Comparison of ENCODE assay signal across 8 cellular contexts in the genomic region with DNA sequence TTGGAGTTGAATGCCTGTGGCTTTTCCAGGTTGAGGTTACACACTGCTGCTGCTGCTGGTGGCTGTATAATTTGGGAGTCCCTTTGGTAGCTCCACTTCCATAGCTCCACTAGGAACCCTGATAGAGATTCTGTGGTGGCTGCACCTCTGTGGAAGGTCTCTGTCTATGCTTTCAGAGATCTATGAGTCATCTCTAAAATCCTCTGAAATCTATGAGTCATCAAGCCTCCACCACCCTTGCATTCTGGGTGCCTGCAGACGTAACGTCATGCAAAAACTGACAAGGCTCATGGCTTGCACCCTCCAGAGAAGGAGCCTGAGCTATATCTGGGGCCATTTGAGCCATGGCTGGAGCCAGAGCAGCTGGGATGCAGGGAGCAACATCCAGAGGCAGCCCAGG.
DNase-seq lines count a peak whose midpoint lies in the region; ATAC-seq and TF ChIP-seq lines count a peak whose summit lies in the region.

No MANE protein-coding gene starts in this region.

- TF ChIP-seq CTCF in fibroblast of mammary gland (conservative IDR thresholded peaks at IDR 0.05; ENCODE audit: control insufficient read depth, insufficient read depth, low read depth, low read length): no peak
- no peak for TF ChIP-seq CTCF in upper lobe of left lung (IDR thresholded peaks at IDR 0.05)
- TF ChIP-seq CTCF in smooth muscle cell (IDR thresholded peaks at IDR 0.05; ENCODE audit: borderline replicate concordance, insufficient read depth, poor library complexity, severe bottlenecking): no peak
- TF ChIP-seq CTCF in type B pancreatic cell (conservative IDR thresholded peaks at IDR 0.05): no peak

- peaks cover 22% of the 10 kb centered on the region for H3K9me3 Mint-ChIP-seq in type B pancreatic cell

- H3K4me3 ChIP-seq in fibroblast of mammary gland (ENCODE audit: control insufficient read depth, low read depth, low read length): no peak overlapping the region
- H3K4me3 ChIP-seq in upper lobe of left lung: no peak overlapping the region
- no peak overlapping the region for H3K4me3 ChIP-seq in smooth muscle cell

- ATAC-seq in GM21786 (IDR thresholded peaks at IDR 0.05; ENCODE audit: unreplicated experiment) (peak; percentile 70), upper lobe of left lung (ENCODE audit: low FRiP score in 2 of 2) (no peak), left lobe of liver (no peak)

- no peak overlapping the region for H3K9ac ChIP-seq in smooth muscle cell (ENCODE audit: low read depth)

- no peaks in the 10 kb centered on the region for H3K4me1 ChIP-seq in upper lobe of left lung
- H3K4me1 ChIP-seq in smooth muscle cell (ENCODE audit: low read depth): no peaks in the 10 kb centered on the region

- no peak overlapping the region for H2AFZ ChIP-seq in smooth muscle cell (ENCODE audit: low read depth)

- DNase-seq in COLO829 (ENCODE audit: low spot score) (peak; percentile 79), RPMI7951 (ENCODE audit: low read depth) (peak; percentile 87), fibroblast of mammary gland (ENCODE audit: low read depth) (peak; percentile 46), upper lobe of left lung (no peak), left lobe of liver (ENCODE audit: low spot score) (no peak), smooth muscle cell (lab: John Stamatoyannopoulos, UW; ENCODE audit: unreplicated experiment) (no peak), type B pancreatic cell (ENCODE audit: extremely low spot score, unreplicated experiment) (no peak)

- no peak for TF ChIP-seq EP300 in upper lobe of left lung (IDR thresholded peaks at IDR 0.05)

- no peaks in the 10 kb centered on the region for H3K9me3 ChIP-seq in upper lobe of left lung
- H3K9me3 ChIP-seq in smooth muscle cell (replicated peaks; ENCODE audit: low read depth): no peaks in the 10 kb centered on the region

- H3F3A ChIP-seq in smooth muscle cell (ENCODE audit: low read depth): no peaks in the 10 kb centered on the region

- H3K79me2 ChIP-seq in smooth muscle cell (ENCODE audit: low read depth): no peaks in the 10 kb centered on the region

- peaks cover 4% of the 10 kb centered on the region for H3K36me3 Mint-ChIP-seq in type B pancreatic cell

- H3K27me3 Mint-ChIP-seq in type B pancreatic cell: peaks cover 14% of the 10 kb centered on the region

- H3K36me3 ChIP-seq in upper lobe of left lung (no peaks in the 10 kb centered on the region), smooth muscle cell (ENCODE audit: low read depth) (no peaks in the 10 kb centered on the region)

- H3K4me2 ChIP-seq in smooth muscle cell: no peak overlapping the region

- H3K4me3 Mint-ChIP-seq in type B pancreatic cell: no peak overlapping the region

- no peaks in the 10 kb centered on the region for H3K27me3 ChIP-seq in upper lobe of left lung
- H3K27me3 ChIP-seq in smooth muscle cell (ENCODE audit: low read depth): no peaks in the 10 kb centered on the region

- H3K27ac ChIP-seq in upper lobe of left lung (no peak overlapping the region), smooth muscle cell (ENCODE audit: low read depth) (no peak overlapping the region)

- H3K27ac Mint-ChIP-seq in type B pancreatic cell: no peak overlapping the region

- H4K20me1 ChIP-seq in smooth muscle cell (ENCODE audit: low read depth): no peaks in the 10 kb centered on the region

- TF ChIP-seq POLR2A in upper lobe of left lung (IDR thresholded peaks at IDR 0.05): no peak

- WGBS in upper lobe of left lung, 2 donors: 82 to 92% methylated on average over 2 of the region's 2 CpGs
- 5% methylated on average over 2 of the region's 2 CpGs for WGBS in smooth muscle cell (ENCODE audit: low lambda C conversion rate)

- H3K4me1 Mint-ChIP-seq in type B pancreatic cell (ENCODE audit: unreplicated experiment): peaks cover 11% of the 10 kb centered on the region

Comparison
In these comparisons a context has a peak if more than half of its experiments do, and no peak if none do; other contexts are left out.
1. DNase-seq: peak in COLO829 (single experiment), RPMI7951 (single experiment) and fibroblast of mammary gland (single experiment); none in upper lobe of left lung (0 of 2), left lobe of liver (single experiment), smooth muscle cell (single experiment) and type B pancreatic cell (single experiment).